ENCODE assay signal across 8 cellular contexts in the genomic region with DNA sequence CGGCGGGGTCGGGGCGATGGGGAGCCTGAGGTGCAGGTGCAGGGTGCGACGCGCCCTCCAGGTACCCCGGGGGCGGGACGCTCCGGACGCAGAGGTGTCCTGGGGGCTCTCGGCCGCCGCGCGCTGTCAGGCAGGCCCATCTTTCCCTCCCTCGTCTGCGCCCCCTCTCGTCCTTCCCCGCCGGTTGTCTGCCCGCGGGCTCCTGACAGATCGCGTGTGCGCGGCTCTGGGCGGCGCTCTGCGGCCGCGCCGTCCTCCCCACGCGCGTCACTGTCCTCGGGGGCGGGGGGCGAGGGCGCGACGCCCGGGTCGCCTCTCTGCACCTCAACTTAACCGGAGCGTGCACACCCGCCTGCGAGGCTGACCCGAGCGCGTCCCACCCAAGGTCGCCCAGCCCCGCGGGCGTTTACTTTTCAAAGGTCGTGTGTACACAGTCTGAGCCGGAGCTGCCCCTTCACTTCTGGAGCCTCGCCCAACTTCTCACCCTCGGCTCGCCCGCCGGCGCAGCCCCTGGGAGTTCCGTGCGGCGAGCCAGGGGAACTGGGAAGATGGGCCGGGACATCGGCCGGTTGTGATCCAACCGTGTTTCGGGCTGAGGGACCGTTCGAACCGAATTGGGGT. TPM values are rescaled to one million over a fixed set of nuclear protein-coding genes. Genes with fewer than 3 reads are reported as not detected.
DNase-seq lines count a peak whose midpoint lies in the region; ATAC-seq and TF ChIP-seq lines count a peak whose summit lies in the region.

No MANE protein-coding gene starts in this region.

- ATAC-seq in DND-41 (ENCODE audit: insufficient read depth, low read depth): peak; percentile 55
- peak; percentile 21 for ATAC-seq in GM21367 (IDR thresholded peaks at IDR 0.05; ENCODE audit: unreplicated experiment)
- no peak for ATAC-seq in HG03457 (IDR thresholded peaks at IDR 0.05; ENCODE audit: unreplicated experiment)

- H2AFZ ChIP-seq in DND-41 (ENCODE audit: low read depth, low read length): peak overlapping the region; percentile 86

- H3K4me1 ChIP-seq in DND-41 (ENCODE audit: insufficient read depth, low read length) (peaks cover 35% of the 10 kb centered on the region), SJSA1 (replicated peaks) (peaks cover 18% of the 10 kb centered on the region), adipocyte (ENCODE audit: control insufficient read depth, insufficient read depth, low read length) (peaks cover 23% of the 10 kb centered on the region), right atrium auricular region (peaks cover 0 to 28% of the 10 kb centered on the region in 2 donors)

- H3K27me3 ChIP-seq in DND-41 (ENCODE audit: insufficient read depth, low read length, poor library complexity) (no peaks in the 10 kb centered on the region), SJSA1 (replicated peaks) (0 out of 2 replicates have a peak, but pooled peaks cover 4% of the 10 kb centered on the region), adipocyte (replicated peaks; ENCODE audit: control insufficient read depth, insufficient read depth, low read length) (no peaks in the 10 kb centered on the region), right atrium auricular region (no peaks in the 10 kb centered on the region)

- H3K9me3 ChIP-seq in DND-41 (ENCODE audit: insufficient read depth, low read length, severe bottlenecking): no peaks in the 10 kb centered on the region
- no peaks in the 10 kb centered on the region for H3K9me3 ChIP-seq in SJSA1 (replicated peaks)
- H3K9me3 ChIP-seq in adipocyte (ENCODE audit: control insufficient read depth, low read length): no peaks in the 10 kb centered on the region
- no peaks in the 10 kb centered on the region for H3K9me3 ChIP-seq in right atrium auricular region

- peak overlapping the region; percentile 80 for H3K9ac ChIP-seq in DND-41 (ENCODE audit: low read depth, low read length)
- H3K9ac ChIP-seq in adipocyte (ENCODE audit: low read length): peak overlapping the region; percentile 96

- DNase-seq in DND-41: peak; percentile 65
- DNase-seq in HT1080 (ENCODE audit: low read depth): peak; percentile 38
- DNase-seq in SJSA1 (ENCODE audit: low read depth in 1 of 2, low spot score in 2 of 2): peak; percentile 68 to 80
- DNase-seq in adipocyte (ENCODE audit: low read depth): peak; percentile 81
- no peak for DNase-seq in right atrium auricular region (ENCODE audit: low spot score)
- DNase-seq in putamen (ENCODE audit: low spot score): peak; percentile 67

- peaks cover 39% of the 10 kb centered on the region; the same call in 1 of the 2 replicates for H4K20me1 ChIP-seq in DND-41 (ENCODE audit: insufficient read depth, low read length)

- peaks cover 64% of the 10 kb centered on the region for H3K79me2 ChIP-seq in DND-41 (ENCODE audit: insufficient read depth, low read length)

- H3K27ac ChIP-seq in DND-41 (ENCODE audit: low read length) (peak overlapping the region; percentile 53), SJSA1 (no peak overlapping the region), right atrium auricular region (peak overlapping the region; percentile 91 to 95)

- no peaks in the 10 kb centered on the region; the same call in 1 of the 2 replicates for H3K36me3 ChIP-seq in DND-41 (ENCODE audit: insufficient read depth, low read length)
- H3K36me3 ChIP-seq in SJSA1: peaks cover 6% of the 10 kb centered on the region
- no peaks in the 10 kb centered on the region for H3K36me3 ChIP-seq in adipocyte (ENCODE audit: control insufficient read depth, insufficient read depth, low read length, severe bottlenecking)
- H3K36me3 ChIP-seq in right atrium auricular region: no peaks in the 10 kb centered on the region

- H3K4me3 ChIP-seq in DND-41 (ENCODE audit: low read depth in 1 of 2, low read length in 2 of 2): peak overlapping the region; percentile 59 to 90
- H3K4me3 ChIP-seq in SJSA1: peak overlapping the region; percentile 68
- peak overlapping the region; percentile 95 for H3K4me3 ChIP-seq in adipocyte (ENCODE audit: low read length)
- H3K4me3 ChIP-seq in right atrium auricular region: peak overlapping the region; percentile 68 to 85

- TF ChIP-seq CTCF in DND-41 (IDR thresholded peaks at IDR 0.05; ENCODE audit: borderline replicate concordance, extremely low read depth, low read length, poor library complexity, severe bottlenecking): peak; percentile 50
- peak in 1 of 2 donors; percentile 11 for TF ChIP-seq CTCF in right atrium auricular region (IDR thresholded peaks at IDR 0.05)

- H3K4me2 ChIP-seq in DND-41 (ENCODE audit: insufficient read depth, low read length): peak overlapping the region; percentile 96

RNA-seq across cellular contexts. Expression of gene AKAP1, which starts 0.5 kb away (rescaled TPM):
- 42.9 and 54.5 TPM in 2 replicates for total RNA-seq in HT1080 (2014; rRNA removed; shearing (Covaris generic))
- polyA plus RNA-seq in HT1080 (2015; cell fraction: cytosol; rRNA removed): 26.4 and 30.2 TPM in 2 replicates
- polyA plus RNA-seq in HT1080 (2015; cell fraction: nucleus; rRNA removed): 46.0 and 58.7 TPM in 2 replicates
- 13.6 and 16.3 TPM in 2 replicates for total RNA-seq in SJSA1 (2014; rRNA removed; shearing (Covaris generic))
- 100 to 1,000 TPM in 1 of 2 donors, 10 to 100 TPM in 1; 90.4 to 139 TPM for total RNA-seq in right atrium auricular region
